ENCODE assay signal across 8 cellular contexts in the genomic region with DNA sequence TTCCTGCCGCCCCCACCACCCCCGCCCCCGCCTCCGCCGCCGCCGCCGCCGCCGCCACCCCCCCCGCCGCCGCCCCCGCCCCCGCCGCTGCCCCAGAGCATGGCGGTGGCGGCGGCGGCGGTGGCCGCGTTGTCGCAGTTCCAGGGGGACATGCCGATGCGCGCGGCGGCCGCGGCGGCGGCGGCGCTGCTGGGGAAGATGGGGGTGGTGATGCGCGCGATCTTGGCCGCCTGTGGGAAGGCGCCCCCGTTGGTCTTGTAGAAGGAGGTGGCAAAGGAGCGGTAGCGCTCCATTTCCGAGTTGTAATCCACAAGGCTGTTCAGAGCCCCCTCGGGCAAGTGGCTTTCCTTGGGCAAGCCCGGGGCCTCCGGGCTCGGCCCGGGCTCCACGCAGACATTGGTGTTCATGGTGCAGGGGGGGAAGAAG. TPM values are rescaled to one million over a fixed set of nuclear protein-coding genes. Genes with fewer than 3 reads are reported as not detected.
DNase-seq lines count a peak whose midpoint lies in the region; ATAC-seq and TF ChIP-seq lines count a peak whose summit lies in the region.

No MANE protein-coding gene starts in this region.

- no peak for TF ChIP-seq CTCF in left ventricle myocardium inferior (IDR thresholded peaks at IDR 0.05; ENCODE audit: borderline replicate concordance)

- peaks cover 34% of the 10 kb centered on the region for H3K4me1 Mint-ChIP-seq in activated naive CD8-positive, alpha-beta T cell (ENCODE audit: low read depth)

- peak overlapping the region; percentile 80 for H3K4me3 Mint-ChIP-seq in activated naive CD8-positive, alpha-beta T cell

- H3K9me3 Mint-ChIP-seq in activated naive CD8-positive, alpha-beta T cell (ENCODE audit: low read depth): no peaks in the 10 kb centered on the region

- intact Hi-C loops in left ventricle myocardium inferior (cut with micrococcal nuclease): no loop called here
- intact Hi-C loops in posterior vena cava (cut with DNase I): no loop called here

- peak; percentile 29 for ATAC-seq in HG02759 (IDR thresholded peaks at IDR 0.05; ENCODE audit: unreplicated experiment)

- H3K9me3 ChIP-seq in left ventricle myocardium inferior (replicated peaks): no peaks in the 10 kb centered on the region

- no peak overlapping the region for H3K27ac Mint-ChIP-seq in activated naive CD8-positive, alpha-beta T cell

- peak; percentile 3 for DNase-seq in stimulated activated CD4-positive, alpha-beta T cell treated with anti-CD3 and anti-CD28 coated beads, Interleukin-1b, Interleukin-23, amount 100 ng/mL, for 4 hours (ENCODE audit: low read depth in 2 of 2)
- no peak for DNase-seq in stimulated activated CD4-positive, alpha-beta T cell treated with anti-CD3 and anti-CD28 coated beads, Interleukin-4, amount 100 ng/mL, for 24 hours
- DNase-seq in NCI-H82 (lab: John Stamatoyannopoulos, UW) (peak; percentile 69), left ventricle myocardium inferior (peak; percentile 35), posterior vena cava (ENCODE audit: low spot score) (peak; percentile 83), middle frontal gyrus (ENCODE audit: extremely low spot score, low spot score) (no peak)

- H3K4me1 ChIP-seq in left ventricle myocardium inferior: peaks cover 48% of the 10 kb centered on the region

- H3K27ac ChIP-seq in left ventricle myocardium inferior (replicated peaks): peak overlapping the region; percentile 90

- peaks cover 3% of the 10 kb centered on the region for H3K36me3 Mint-ChIP-seq in activated naive CD8-positive, alpha-beta T cell

- peak overlapping the region; percentile 75 for H3K4me3 ChIP-seq in left ventricle myocardium inferior

- H3K27me3 ChIP-seq in left ventricle myocardium inferior (ENCODE audit: low read depth): peaks cover 4% of the 10 kb centered on the region

- peaks cover 51% of the 10 kb centered on the region for H3K27me3 Mint-ChIP-seq in activated naive CD8-positive, alpha-beta T cell

- H3K36me3 ChIP-seq in left ventricle myocardium inferior: no peaks in the 10 kb centered on the region

RNA-seq across cellular contexts. Expression of a gene that starts 3.3 kb away (rescaled TPM):
- total RNA-seq in left ventricle myocardium inferior (4.5 TPM), posterior vena cava (under 1 TPM; 0.14 to 0.37 TPM)

Comparison
In these comparisons a context has a peak if more than half of its experiments do, and no peak if none do; other contexts are left out.
1. DNase-seq: peak in stimulated activated CD4-positive, alpha-beta T cell treated with anti-CD3 and anti-CD28 coated beads, Interleukin-1b, Interleukin-23, amount 100 ng/mL, for 4 hours (2 of 2), NCI-H82 (single experiment), left ventricle myocardium inferior (single experiment) and posterior vena cava (single experiment); none in stimulated activated CD4-positive, alpha-beta T cell treated with anti-CD3 and anti-CD28 coated beads, Interleukin-4, amount 100 ng/mL, for 24 hours (single experiment) and middle frontal gyrus (single experiment).